2 cellular contexts compared by ENCODE assay signal in genomic region chr19:601310-601709, GRCh38.
TF ChIP-seq lines count a peak whose summit lies in the region.

No MANE protein-coding gene starts in this region.

TF ChIP-seq in HEK293, 187 proteins besides CTCF, POLR2A, EP300 and RAD21:
- peak; percentile 79 for TF ChIP-seq ZNF18 (tag by site-specific recombination; IDR thresholded peaks at IDR 0.05)
- no peak for TF ChIP-seq ZNF248 (tag by site-specific recombination; IDR thresholded peaks at IDR 0.05)

TF ChIP-seq in K562, 482 proteins besides CTCF, POLR2A, EP300 and RAD21:
- TF ChIP-seq ZNF140 (CRISPR knock-in tag; IDR thresholded peaks at IDR 0.05) (no peak), DMBX1 (CRISPR knock-in tag; IDR thresholded peaks at IDR 0.05; ENCODE audit: borderline replicate concordance) (no peak), GATAD2B (IDR thresholded peaks at IDR 0.05; ENCODE audit: borderline replicate concordance) (no peak), E2F5 (CRISPR knock-in tag; IDR thresholded peaks at IDR 0.05) (no peak), CHD4 (IDR thresholded peaks at IDR 0.05; ENCODE audit: insufficient read depth, insufficient replicate concordance, low read depth, low read length, poor library complexity, severe bottlenecking) (no peak), FOXP4 (CRISPR knock-in tag; IDR thresholded peaks at IDR 0.05; ENCODE audit: borderline replicate concordance) (no peak), CBX3 (IDR thresholded peaks at IDR 0.05; ENCODE audit: borderline replicate concordance in 1 of 2, low read length in 2 of 2) (peak in 1 of 2 experiments; percentile 46; a peak in 1 of 3 replicates), CBX1 (IDR thresholded peaks at IDR 0.05; ENCODE audit: low read depth) (peak; percentile 70), ZC3H8 (IDR thresholded peaks at IDR 0.05) (no peak), ZNF12 (CRISPR knock-in tag; IDR thresholded peaks at IDR 0.05) (no peak), YY1 (IDR thresholded peaks at IDR 0.05; ENCODE audit: borderline replicate concordance in 1 of 3, control insufficient read depth in 1 of 3, extremely low read depth in 1 of 3, insufficient read depth in 3 of 3, insufficient read length in 1 of 3, insufficient replicate concordance in 2 of 3, low read depth in 1 of 3, low read length in 2 of 3) (no peak), TRIM24 (IDR thresholded peaks at IDR 0.05) (0 out of 4 replicates have a peak, but pooled peaks of 1 of the 2 experiments have one; percentile 32), TEAD1 (CRISPR knock-in tag; IDR thresholded peaks at IDR 0.05) (no peak), NR4A1 (CRISPR knock-in tag; IDR thresholded peaks at IDR 0.05) (no peak), NR4A1 (tag; IDR thresholded peaks at IDR 0.05) (no peak), ZNF311 (CRISPR knock-in tag; IDR thresholded peaks at IDR 0.05) (no peak), MCM7 (IDR thresholded peaks at IDR 0.05) (no peak), ZNF589 (CRISPR knock-in tag; IDR thresholded peaks at IDR 0.05; ENCODE audit: low read depth) (no peak), E2F8 (IDR thresholded peaks at IDR 0.05; ENCODE audit: low read depth, partially characterized antibody) (no peak), MCM3 (IDR thresholded peaks at IDR 0.05) (no peak), CEBPB (tag; IDR thresholded peaks at IDR 0.05) (no peak), ZNF609 (CRISPR knock-in tag; IDR thresholded peaks at IDR 0.05; ENCODE audit: borderline replicate concordance) (no peak), MXD1 (CRISPR knock-in tag; IDR thresholded peaks at IDR 0.05; ENCODE audit: borderline replicate concordance, poor library complexity, severe bottlenecking) (no peak), MAFF (IDR thresholded peaks at IDR 0.05; ENCODE audit: low read length) (no peak), ZNF354B (CRISPR knock-in tag; IDR thresholded peaks at IDR 0.05) (no peak), SMARCC2 (IDR thresholded peaks at IDR 0.05; ENCODE audit: low read depth) (no peak)
